In genomic region chr17:17146791-17147406, GRCh38 we compare ENCODE assay signal across 8 cellular contexts. TPM values are rescaled to one million over a fixed set of nuclear protein-coding genes. Genes with fewer than 3 reads are reported as not detected.
DNase-seq lines count a peak whose midpoint lies in the region; ATAC-seq and TF ChIP-seq lines count a peak whose summit lies in the region.

No MANE protein-coding gene starts in this region.

- DNase-seq in AG04450 (ENCODE audit: low read depth, low spot score) = no peak
- DNase-seq in GM23338 (ENCODE audit: low spot score) = peak; percentile 72
- DNase-seq in WTC11 (ENCODE audit: low spot score) = peak; percentile 69
- DNase-seq in iPS-NIHi11 (ENCODE audit: low spot score) = peak; percentile 65
- no peak for DNase-seq in activated T-helper 1 cell treated with anti-CD3 and anti-CD28 coated beads, Interleukin-12 subunit alpha, Interleukin-12 subunit beta, Interleukin-2, Interleukin-4 antibody, amounts not matched to agents 30 ng/mL and 10 ng/mL and 1 ng/mL, durations not matched to agents 14 hours and 24 hours and 36 hours (ENCODE audit: low spot score)

- peaks cover 3% of the 10 kb centered on the region; the same call in 1 of the 2 replicates for H4K20me1 ChIP-seq in GM23338 (replicated peaks; ENCODE audit: insufficient read depth)

- H3F3A ChIP-seq in GM23338 (replicated peaks; ENCODE audit: low read depth) = no peaks in the 10 kb centered on the region

- ATAC-seq in GM23338 = peak; percentile 87
- ATAC-seq in WTC11 = peak; percentile 87
- no peak for ATAC-seq in HG02571 (IDR thresholded peaks at IDR 0.05; ENCODE audit: unreplicated experiment)
- no peak for ATAC-seq in HG02763 (IDR thresholded peaks at IDR 0.05; ENCODE audit: unreplicated experiment)
- no peak for ATAC-seq in GM21515 (IDR thresholded peaks at IDR 0.05; ENCODE audit: unreplicated experiment)

- TF ChIP-seq CTCF in AG04450 (IDR thresholded peaks at IDR 0.05; ENCODE audit: low read depth, low read length) (peak; percentile 24; the same call in 1 of the 2 replicates), GM23338 (conservative IDR thresholded peaks at IDR 0.05; ENCODE audit: low read depth in 2 of 2) (peak; percentile 54 to 69), WTC11 (IDR thresholded peaks at IDR 0.05) (no peak)

- H3K4me1 Mint-ChIP-seq in GM23338 (peaks cover 4% of the 10 kb centered on the region), WTC11 (peaks cover 3% of the 10 kb centered on the region)
- peaks cover 23% of the 10 kb centered on the region for H3K4me1 Mint-ChIP-seq in activated T-helper 1 cell treated with anti-CD3 and anti-CD28 coated beads, Interleukin-12 subunit alpha, Interleukin-12 subunit beta, Interleukin-2, Interleukin-4 antibody, amounts not matched to agents 30 ng/mL and 10 ng/mL and 1 ng/mL, durations not matched to agents 14 hours and 24 hours and 36 hours (ENCODE audit: low read depth)

- H3K27me3 ChIP-seq in AG04450 (ENCODE audit: control insufficient read depth, insufficient read depth, low read length) = no peaks in the 10 kb centered on the region
- no peaks in the 10 kb centered on the region for H3K27me3 ChIP-seq in GM23338 (ENCODE audit: insufficient read depth)

- H3K36me3 ChIP-seq in GM23338 (ENCODE audit: insufficient read depth) = no peaks in the 10 kb centered on the region; the same call in 1 of the 2 replicates

- H3K27ac Mint-ChIP-seq in GM23338 (no peak overlapping the region), WTC11 (peak overlapping the region; percentile 51; the same call in 1 of the 2 replicates)
- no peak overlapping the region for H3K27ac Mint-ChIP-seq in activated T-helper 1 cell treated with anti-CD3 and anti-CD28 coated beads, Interleukin-12 subunit alpha, Interleukin-12 subunit beta, Interleukin-2, Interleukin-4 antibody, amounts not matched to agents 30 ng/mL and 10 ng/mL and 1 ng/mL, durations not matched to agents 14 hours and 24 hours and 36 hours

- H2AFZ ChIP-seq in GM23338 = no peak overlapping the region

- H3K79me2 ChIP-seq in GM23338 (replicated peaks; ENCODE audit: insufficient read depth) = no peaks in the 10 kb centered on the region

- no peaks in the 10 kb centered on the region for H3K9me2 ChIP-seq in GM23338 (ENCODE audit: insufficient read depth)

- H3K4me3 ChIP-seq in AG04450 (ENCODE audit: low read depth, low read length) (no peak overlapping the region), GM23338 (no peak overlapping the region)

- H3K4me1 ChIP-seq in GM23338 (ENCODE audit: insufficient read depth) = no peaks in the 10 kb centered on the region

- H3K27ac ChIP-seq in AG04450 (ENCODE audit: low read depth, low read length) = no peak overlapping the region
- H3K27ac ChIP-seq in GM23338 (ENCODE audit: low read depth) = no peak overlapping the region

- H3K36me3 Mint-ChIP-seq in GM23338 (ENCODE audit: low read depth) (peaks cover 35% of the 10 kb centered on the region), WTC11 (peaks cover 32% of the 10 kb centered on the region)
- H3K36me3 Mint-ChIP-seq in activated T-helper 1 cell treated with anti-CD3 and anti-CD28 coated beads, Interleukin-12 subunit alpha, Interleukin-12 subunit beta, Interleukin-2, Interleukin-4 antibody, amounts not matched to agents 30 ng/mL and 10 ng/mL and 1 ng/mL, durations not matched to agents 14 hours and 24 hours and 36 hours (ENCODE audit: low read depth) = peaks cover 29% of the 10 kb centered on the region

- CTCF ChIA-PET in AG04450 (lab: Charles Lee) (interaction anchor here (0.5 to 0.6 kb wide), 2 partner anchors 61 to 147 kb away, joined by 5 to 7 read pairs; no protein-coding TSS in a partner anchor), WTC11 (lab: Charles Lee) (interaction anchor here (0.6 to 1.7 kb wide), 20 partner anchors 9 to 155 kb away, joined by 3 to 9 read pairs (median 4); no protein-coding TSS in a partner anchor)

- no peak overlapping the region for H3K4me3 Mint-ChIP-seq in GM23338
- no peak overlapping the region for H3K4me3 Mint-ChIP-seq in WTC11
- H3K4me3 Mint-ChIP-seq in activated T-helper 1 cell treated with anti-CD3 and anti-CD28 coated beads, Interleukin-12 subunit alpha, Interleukin-12 subunit beta, Interleukin-2, Interleukin-4 antibody, amounts not matched to agents 30 ng/mL and 10 ng/mL and 1 ng/mL, durations not matched to agents 14 hours and 24 hours and 36 hours = no peak overlapping the region

- peaks cover 9% of the 10 kb centered on the region for H3K27me3 Mint-ChIP-seq in GM23338 (ENCODE audit: insufficient read depth, low read depth, poor library complexity)
- no peaks in the 10 kb centered on the region for H3K27me3 Mint-ChIP-seq in WTC11 (ENCODE audit: low read depth)
- H3K27me3 Mint-ChIP-seq in activated T-helper 1 cell treated with anti-CD3 and anti-CD28 coated beads, Interleukin-12 subunit alpha, Interleukin-12 subunit beta, Interleukin-2, Interleukin-4 antibody, amounts not matched to agents 30 ng/mL and 10 ng/mL and 1 ng/mL, durations not matched to agents 14 hours and 24 hours and 36 hours (ENCODE audit: insufficient read depth) = no peaks in the 10 kb centered on the region

- intact Hi-C loops in activated T-helper 1 cell treated with anti-CD3 and anti-CD28 coated beads, Interleukin-12 subunit alpha, Interleukin-12 subunit beta, Interleukin-2, Interleukin-4 antibody, amounts not matched to agents 30 ng/mL and 10 ng/mL and 1 ng/mL, durations not matched to agents 14 hours and 24 hours and 36 hours (cut with micrococcal nuclease) = loop anchor here (2.0 kb wide), 1 partner anchor 146 kb away; no protein-coding TSS in a partner anchor

- H3K9me3 ChIP-seq in AG04450 (ENCODE audit: control insufficient read depth, insufficient read depth, low read length) = no peaks in the 10 kb centered on the region

- H3K4me2 ChIP-seq in GM23338 = no peak overlapping the region

- POLR2A ChIA-PET in AG04450 (lab: Yijun Ruan, JAX) (no interaction called here), WTC11 (lab: Charles Lee) (interaction anchor here (1.0 kb wide), 1 partner anchor 21 kb away, joined by 3 read pairs; no protein-coding TSS in a partner anchor)

- H3K9me3 Mint-ChIP-seq in GM23338 (no peaks in the 10 kb centered on the region; the same call in 2 of the 3 replicates), WTC11 (no peaks in the 10 kb centered on the region)
- H3K9me3 Mint-ChIP-seq in activated T-helper 1 cell treated with anti-CD3 and anti-CD28 coated beads, Interleukin-12 subunit alpha, Interleukin-12 subunit beta, Interleukin-2, Interleukin-4 antibody, amounts not matched to agents 30 ng/mL and 10 ng/mL and 1 ng/mL, durations not matched to agents 14 hours and 24 hours and 36 hours = no peaks in the 10 kb centered on the region

TF ChIP-seq in GM23338, 12 proteins besides CTCF, POLR2A, EP300 and RAD21 (continues in another document):
- TF ChIP-seq NANOG (IDR thresholded peaks at IDR 0.05; ENCODE audit: borderline replicate concordance) = no peak
- TF ChIP-seq POLR2AphosphoS5 (IDR thresholded peaks at IDR 0.05; ENCODE audit: low read depth) = no peak
- TF ChIP-seq JUNB (IDR thresholded peaks at IDR 0.05; ENCODE audit: unreplicated experiment) = no peak

TF ChIP-seq in WTC11, 78 proteins besides CTCF, POLR2A, EP300 and RAD21:
- TF ChIP-seq, protein P1, sequence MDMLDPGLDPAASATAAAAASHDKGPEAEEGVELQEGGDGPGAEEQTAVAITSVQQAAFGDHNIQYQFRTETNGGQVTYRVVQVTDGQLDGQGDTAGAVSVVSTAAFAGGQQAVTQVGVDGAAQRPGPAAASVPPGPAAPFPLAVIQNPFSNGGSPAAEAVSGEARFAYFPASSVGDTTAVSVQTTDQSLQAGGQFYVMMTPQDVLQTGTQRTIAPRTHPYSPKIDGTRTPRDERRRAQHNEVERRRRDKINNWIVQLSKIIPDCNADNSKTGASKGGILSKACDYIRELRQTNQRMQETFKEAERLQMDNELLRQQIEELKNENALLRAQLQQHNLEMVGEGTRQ (CRISPR knock-in tag; IDR thresholded peaks at IDR 0.05) = peak; percentile 46; the same call in 1 of the 2 replicates
- TF ChIP-seq ZBTB21 (CRISPR knock-in tag; IDR thresholded peaks at IDR 0.05; ENCODE audit: borderline replicate concordance) (no peak), ZBTB43 (CRISPR knock-in tag; IDR thresholded peaks at IDR 0.05) (no peak), MAX (CRISPR knock-in tag; IDR thresholded peaks at IDR 0.05) (0 out of 2 replicates have a peak, but pooled peaks have one; percentile 36)
TF ChIP-seq in WTC11: peak in this region for 2.

RNA-seq across cellular contexts. Expression of gene PLD6, which starts 59.2 kb away (rescaled TPM):
- polyA plus RNA-seq in AG04450 (2011; rRNA removed) (1.6 and 1.7 TPM in 2 replicates), GM23338 (2016; fragmentation: Nextera tagmentation; extraction: Ambion mirVana) (0.16 TPM in 1 of 2 replicates, not detected in the other)
- 1.3 and 2.2 TPM in 2 replicates for polyA minus RNA-seq in AG04450 (2011; rRNA and poly(A)+ RNA removed)
- not detected in 2 replicates for total RNA-seq in GM23338 (2014; rRNA removed; shearing (Covaris generic))
- total RNA-seq in WTC11 (2021) = 1.2 to 2.6 TPM (median 2.6 TPM) in 3 replicates
- 18.5 and 20.5 TPM in 2 replicates for total RNA-seq in activated T-helper 1 cell treated with anti-CD3 and anti-CD28 coated beads, Interleukin-12 subunit alpha, Interleukin-12 subunit beta, Interleukin-2, Interleukin-4 antibody, amounts not matched to agents 30 ng/mL and 10 ng/mL and 1 ng/mL, durations not matched to agents 14 hours and 24 hours and 36 hours

Comparison
In these comparisons a context has a peak if more than half of its experiments do, and no peak if none do; other contexts are left out.
1. DNase-seq: peak in GM23338 (single experiment), WTC11 (single experiment) and iPS-NIHi11 (single experiment); none in AG04450 (single experiment) and activated T-helper 1 cell treated with anti-CD3 and anti-CD28 coated beads, Interleukin-12 subunit alpha, Interleukin-12 subunit beta, Interleukin-2, Interleukin-4 antibody, amounts not matched to agents 30 ng/mL and 10 ng/mL and 1 ng/mL, durations not matched to agents 14 hours and 24 hours and 36 hours (single experiment).
2. ATAC-seq: peak in GM23338 (single experiment) and WTC11 (single experiment); none in HG02571 (single experiment), HG02763 (single experiment) and GM21515 (single experiment).